Comparison of ENCODE assay signal across 19 cellular contexts in the genomic region with DNA sequence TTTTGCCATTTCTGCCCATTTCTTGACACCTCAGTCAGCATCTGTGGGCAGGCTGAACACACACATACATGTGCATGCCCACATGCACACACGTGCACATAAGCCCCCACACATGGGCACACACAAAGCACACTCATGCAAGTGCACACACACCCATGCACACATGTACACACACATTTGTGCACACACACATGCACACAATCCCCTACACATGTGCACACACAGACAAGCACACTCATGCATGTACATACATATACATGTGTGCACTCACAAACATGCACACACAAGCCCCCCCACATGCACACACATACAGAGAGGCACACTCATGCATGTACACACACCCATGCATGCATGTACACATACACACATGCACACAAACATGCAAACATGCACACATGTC.
A peak's percentile ranks its signal among the peaks of the same experiment; 100 is the strongest.
DNase-seq lines count a peak whose midpoint lies in the region; ATAC-seq, FAIRE-seq and TF ChIP-seq lines count a peak whose summit lies in the region.
"Had no signal": no experiment of that assay in that cellular context is flagged by ENCODE, and none has a peak within 500 bp of the region (broad histone marks: within the 10 kb centered on the region; RNA-seq: fewer than 3 reads in every experiment).

No MANE protein-coding gene starts in this region.

- no peak overlapping the region for H2BK120ac ChIP-seq in trophoblast cell (ENCODE audit: insufficient read depth, low read length, poor library complexity)

- H3K4me1 ChIP-seq in lower lobe of right lung (no peaks in the 10 kb centered on the region), trophoblast cell (ENCODE audit: control insufficient read depth in 1 of 2, insufficient read depth in 2 of 2, low read length in 2 of 2) (no peaks in the 10 kb centered on the region), kidney (ENCODE audit: control insufficient read depth in 1 of 2, insufficient read depth in 1 of 2, low read depth in 1 of 2, low read length in 2 of 2) (no peaks in the 10 kb centered on the region)
- H3K4me1 ChIP-seq: A549 had no signal

- no peak overlapping the region for H4K8ac ChIP-seq in trophoblast cell (ENCODE audit: low read depth, low read length)

- H3K9ac ChIP-seq in trophoblast cell (ENCODE audit: low read length) (no peak overlapping the region), kidney (ENCODE audit: low read length in 2 of 2) (no peak overlapping the region)

- H2AFZ ChIP-seq in trophoblast cell (ENCODE audit: insufficient read depth, low read length, poor library complexity): no peak overlapping the region

- no peak overlapping the region for H3K14ac ChIP-seq in trophoblast cell (ENCODE audit: low read length)

- H4K91ac ChIP-seq in trophoblast cell (ENCODE audit: low read depth, low read length): no peak overlapping the region

- no peak overlapping the region for H2BK5ac ChIP-seq in trophoblast cell (ENCODE audit: low read depth, low read length, poor library complexity)

- H3K18ac ChIP-seq in trophoblast cell (ENCODE audit: low read length): no peak overlapping the region

- H3K27me3 ChIP-seq in lower lobe of right lung (ENCODE audit: low read depth) (peaks cover 26% of the 10 kb centered on the region), trophoblast cell (ENCODE audit: insufficient read depth, low read length) (no peaks in the 10 kb centered on the region)

- intact Hi-C loops in Right ventricle myocardium inferior (cut with DNase I) (no loop called here), cardiac septum (cut with DNase I) (no loop called here), lower lobe of right lung (cut with DNase I) (no loop called here), kidney (cut with DNase I) (no loop called here)

- H3K27ac ChIP-seq in lower lobe of right lung: no peak overlapping the region
- H3K27ac ChIP-seq in trophoblast cell (ENCODE audit: low read depth, low read length): no peak overlapping the region
- no peak overlapping the region for H3K27ac ChIP-seq in kidney (ENCODE audit: low read depth in 2 of 2, low read length in 2 of 2)
- H3K27ac ChIP-seq: 22Rv1, A549, C4-2B had no signal

- no peaks in the 10 kb centered on the region for H3K79me1 ChIP-seq in trophoblast cell (ENCODE audit: low read length)

- H3K4ac ChIP-seq in trophoblast cell (ENCODE audit: low read depth, low read length): no peak overlapping the region

- no peak overlapping the region for H4K12ac ChIP-seq in trophoblast cell (ENCODE audit: low read depth, low read length)

- H3K4me2 ChIP-seq in trophoblast cell (ENCODE audit: low read length): no peak overlapping the region
- H3K4me2 ChIP-seq: A549 had no signal

- WGBS in trophoblast cell (ENCODE audit: extremely low coverage, insufficient coverage, insufficient read length): no CpG with 5 or more reads among the region's 1 CpG

- peak overlapping the region; percentile 62 for H3K23ac ChIP-seq in trophoblast cell (ENCODE audit: low read length)

- FAIRE-seq in kidney (lab: Jason Lieb, UNC): no peak
- FAIRE-seq: A549 had no signal

- DNase-seq in Right ventricle myocardium inferior (ENCODE audit: missing footprints) (peak; percentile 6), cardiac septum (ENCODE audit: low spot score) (no peak), lower lobe of right lung (peak; percentile 9), trophoblast cell (no peak), GDM1 (lab: John Stamatoyannopoulos, UW) (no peak), omental fat pad (ENCODE audit: low spot score) (no peak), kidney (no peak)
- DNase-seq: AML-193; CD4-positive, alpha-beta T cell; DMS153; DMS79; GF-D8; GOT3; H7; KBM-7 had no signal

- no peak overlapping the region for H3K4me3 ChIP-seq in lower lobe of right lung
- peak overlapping the region; percentile 25 for H3K4me3 ChIP-seq in trophoblast cell (ENCODE audit: low read depth, low read length)
- H3K4me3 ChIP-seq in kidney (ENCODE audit: low read length in 2 of 2): no peak overlapping the region
- H3K4me3 ChIP-seq: A549 had no signal

- TF ChIP-seq CTCF in lower lobe of right lung (IDR thresholded peaks at IDR 0.05): no peak
- no peak for TF ChIP-seq CTCF in omental fat pad (IDR thresholded peaks at IDR 0.05)
- no peak for TF ChIP-seq CTCF in kidney (IDR thresholded peaks at IDR 0.05; ENCODE audit: borderline replicate concordance, extremely low read depth, insufficient read depth)

- no peaks in the 10 kb centered on the region for H3K79me2 ChIP-seq in trophoblast cell (ENCODE audit: control insufficient read depth, insufficient read depth, low read length, poor library complexity)

- ATAC-seq in Right ventricle myocardium inferior (no peak), lower lobe of right lung (no peak), omental fat pad (ENCODE audit: low FRiP score) (no peak)
- ATAC-seq: A549, HCT116 had no signal

- H3K9me3 ChIP-seq in lower lobe of right lung: peaks cover 12% of the 10 kb centered on the region
- H3K9me3 ChIP-seq in trophoblast cell (ENCODE audit: insufficient read depth, low read depth, low read length): peaks cover 54% of the 10 kb centered on the region
- H3K9me3 ChIP-seq in kidney (ENCODE audit: control insufficient read depth in 1 of 2, low read length in 2 of 2): peaks cover 0 to 12% of the 10 kb centered on the region in 2 donors

- no peak overlapping the region for H2AK5ac ChIP-seq in trophoblast cell (ENCODE audit: low read length)

- no peak overlapping the region for H2BK12ac ChIP-seq in trophoblast cell (ENCODE audit: low read length)

- H3K36me3 ChIP-seq in lower lobe of right lung (no peaks in the 10 kb centered on the region), trophoblast cell (ENCODE audit: control insufficient read depth in 1 of 2, insufficient read depth in 2 of 2, low read length in 2 of 2) (no peaks in the 10 kb centered on the region), kidney (ENCODE audit: control insufficient read depth in 1 of 2, insufficient read depth in 2 of 2, low read length in 2 of 2) (no peaks in the 10 kb centered on the region)

Comparison
In these comparisons a context has a peak if more than half of its experiments do, and no peak if none do; other contexts are left out.
1. DNase-seq: peak in Right ventricle myocardium inferior (single experiment) and lower lobe of right lung (single experiment); none in cardiac septum (single experiment), trophoblast cell (0 of 2), GDM1 (single experiment), omental fat pad (single experiment) and kidney (single experiment).